Comparison of ENCODE assay signal across 1 cellular context in the genomic region with DNA sequence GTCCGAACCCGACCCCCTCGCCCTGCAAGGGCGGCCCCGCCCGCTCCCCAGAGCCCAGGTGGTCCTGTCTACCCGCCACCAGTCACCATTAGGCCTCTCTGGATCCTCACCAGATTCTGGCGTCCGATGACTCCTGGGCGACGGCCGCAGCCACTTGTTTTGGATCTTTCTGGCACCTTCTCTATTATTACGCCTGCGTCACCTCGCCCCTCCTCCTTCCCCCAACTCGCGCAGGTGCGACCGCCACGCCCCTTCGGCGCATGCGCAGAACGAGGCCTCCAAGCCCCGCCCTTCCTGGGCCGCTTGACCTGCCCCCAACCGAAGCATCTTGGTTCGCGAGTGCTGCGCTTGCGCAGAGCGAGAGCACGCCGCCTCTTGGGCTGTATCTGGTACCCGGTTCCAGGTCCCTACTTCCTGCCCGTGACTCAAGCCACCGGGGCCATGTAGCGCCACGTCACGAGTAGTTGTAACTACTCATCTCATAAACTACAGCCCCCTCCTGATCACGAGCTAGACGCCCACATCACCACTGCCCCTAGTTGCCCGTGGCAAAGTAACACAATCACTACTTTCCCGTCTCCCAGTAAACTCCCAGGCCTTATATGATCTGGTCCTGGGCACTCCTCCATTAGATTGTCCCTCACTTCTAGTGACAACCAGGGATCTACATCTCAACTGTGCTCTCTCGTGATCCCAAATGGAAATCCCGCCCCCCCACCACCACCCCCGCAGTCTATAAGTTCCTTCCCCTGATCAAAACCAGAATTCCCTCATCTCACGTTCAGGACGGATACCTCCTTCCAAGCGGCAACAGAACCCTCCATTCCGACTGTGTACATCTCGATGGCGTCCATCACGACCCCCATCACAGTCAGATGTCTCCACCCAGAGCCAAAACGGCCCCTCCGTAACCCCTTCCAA.
TF ChIP-seq lines count a peak whose summit lies in the region.

TSS of gene DEDD2 (minus strand) at position 156 of the 921 bp plus-strand sequence. CDS start 670 bp downstream, outside the sequence.

TF ChIP-seq in K562, 482 proteins besides CTCF, POLR2A, EP300 and RAD21 (continued from another document and continues in another):
- TF ChIP-seq CTCFL (IDR thresholded peaks at IDR 0.05; ENCODE audit: borderline replicate concordance, insufficient read depth, low read depth, low read length, poor library complexity, severe bottlenecking), result peak; percentile 46
- TF ChIP-seq CXXC5 (CRISPR knock-in tag; IDR thresholded peaks at IDR 0.05), result peak; percentile 74
- no peak for TF ChIP-seq CGGBP1 (CRISPR knock-in tag; IDR thresholded peaks at IDR 0.05)
- TF ChIP-seq SLC30A9 (CRISPR knock-in tag; IDR thresholded peaks at IDR 0.05), result no peak
- no peak for TF ChIP-seq ZNF707 (CRISPR knock-in tag; conservative IDR thresholded peaks at IDR 0.05)
- no peak; the same call in 1 of the 2 replicates for TF ChIP-seq TCF3 (CRISPR knock-in tag; IDR thresholded peaks at IDR 0.05)
- TF ChIP-seq E2F4 (CRISPR knock-in tag; IDR thresholded peaks at IDR 0.05; ENCODE audit: low read depth), result no peak
- TF ChIP-seq JUND (IDR thresholded peaks at IDR 0.05; ENCODE audit: borderline replicate concordance, low read depth, low read length), result peak; percentile 69
- TF ChIP-seq JUND (tag; IDR thresholded peaks at IDR 0.05; ENCODE audit: borderline replicate concordance, low read depth, low read length), result peak; percentile 30; the same call in 1 of the 3 replicates
- TF ChIP-seq SIN3A (IDR thresholded peaks at IDR 0.05; ENCODE audit: borderline replicate concordance in 2 of 2, control insufficient read depth in 1 of 2, low read depth in 2 of 2, low read length in 2 of 2), result peak in 1 of 2 experiments; percentile 61; a peak in 2 of 4 replicates
- no peak for TF ChIP-seq PHB (CRISPR knock-in tag; IDR thresholded peaks at IDR 0.05)
- TF ChIP-seq ZNF277 (CRISPR knock-in tag; IDR thresholded peaks at IDR 0.05; ENCODE audit: borderline replicate concordance), result no peak
- no peak for TF ChIP-seq POLR3A (IDR thresholded peaks at IDR 0.05; ENCODE audit: borderline replicate concordance, extremely low read depth, insufficient read depth, insufficient read length)
- TF ChIP-seq CCNT2 (IDR thresholded peaks at IDR 0.05; ENCODE audit: borderline replicate concordance, extremely low read depth, insufficient read length, low read depth, low read length), result peak; percentile 83
- TF ChIP-seq GATAD2A (IDR thresholded peaks at IDR 0.05), result no peak
- no peak for TF ChIP-seq FOXP4 (CRISPR knock-in tag; IDR thresholded peaks at IDR 0.05; ENCODE audit: borderline replicate concordance)
- no peak for TF ChIP-seq FOXP1 (CRISPR knock-in tag; IDR thresholded peaks at IDR 0.05)
- 0 out of 2 replicates have a peak, but pooled peaks have one; percentile 37 for TF ChIP-seq KLF6 (CRISPR knock-in tag; IDR thresholded peaks at IDR 0.05; ENCODE audit: borderline replicate concordance)
- peak; percentile 58 for TF ChIP-seq HMGN3 (IDR thresholded peaks at IDR 0.05; ENCODE audit: borderline replicate concordance, extremely low read depth, insufficient read length, low read depth, low read length)
- TF ChIP-seq TOE1 (IDR thresholded peaks at IDR 0.05; ENCODE audit: borderline replicate concordance), result peak; percentile 82
- TF ChIP-seq TOE1 (CRISPR knock-in tag; IDR thresholded peaks at IDR 0.05; ENCODE audit: borderline replicate concordance, low read depth), result no peak
- TF ChIP-seq POLR2AphosphoS5 (IDR thresholded peaks at IDR 0.05; ENCODE audit: control insufficient read depth, insufficient read depth, low read depth, low read length), result peak; percentile 47
- TF ChIP-seq BRCA1 (IDR thresholded peaks at IDR 0.05), result no peak
- no peak for TF ChIP-seq BRCA1 (CRISPR knock-in tag; IDR thresholded peaks at IDR 0.05)
- TF ChIP-seq RB1 (IDR thresholded peaks at IDR 0.05; ENCODE audit: low read depth), result peak; percentile 17; the same call in 1 of the 2 replicates
- TF ChIP-seq TARDBP (IDR thresholded peaks at IDR 0.05), result 0 out of 2 replicates have a peak, but pooled peaks have one; percentile 6
- TF ChIP-seq, protein P1, sequence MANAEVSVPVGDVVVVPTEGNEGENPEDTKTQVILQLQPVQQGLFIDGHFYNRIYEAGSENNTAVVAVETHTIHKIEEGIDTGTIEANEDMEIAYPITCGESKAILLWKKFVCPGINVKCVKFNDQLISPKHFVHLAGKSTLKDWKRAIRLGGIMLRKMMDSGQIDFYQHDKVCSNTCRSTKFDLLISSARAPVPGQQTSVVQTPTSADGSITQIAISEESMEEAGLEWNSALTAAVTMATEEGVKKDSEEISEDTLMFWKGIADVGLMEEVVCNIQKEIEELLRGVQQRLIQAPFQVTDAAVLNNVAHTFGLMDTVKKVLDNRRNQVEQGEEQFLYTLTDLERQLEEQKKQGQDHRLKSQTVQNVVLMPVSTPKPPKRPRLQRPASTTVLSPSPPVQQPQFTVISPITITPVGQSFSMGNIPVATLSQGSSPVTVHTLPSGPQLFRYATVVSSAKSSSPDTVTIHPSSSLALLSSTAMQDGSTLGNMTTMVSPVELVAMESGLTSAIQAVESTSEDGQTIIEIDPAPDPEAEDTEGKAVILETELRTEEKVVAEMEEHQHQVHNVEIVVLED (CRISPR knock-in tag; IDR thresholded peaks at IDR 0.05), result peak; percentile 56; the same call in 1 of the 2 replicates
- peak in 1 of 2 experiments; percentile 81; a peak in 2 of 4 replicates for TF ChIP-seq RCOR1 (IDR thresholded peaks at IDR 0.05; ENCODE audit: borderline replicate concordance in 1 of 2, low read depth in 2 of 2, low read length in 2 of 2)
- no peak for TF ChIP-seq IFI16 (CRISPR knock-in tag; IDR thresholded peaks at IDR 0.05)
- TF ChIP-seq, protein P2, sequence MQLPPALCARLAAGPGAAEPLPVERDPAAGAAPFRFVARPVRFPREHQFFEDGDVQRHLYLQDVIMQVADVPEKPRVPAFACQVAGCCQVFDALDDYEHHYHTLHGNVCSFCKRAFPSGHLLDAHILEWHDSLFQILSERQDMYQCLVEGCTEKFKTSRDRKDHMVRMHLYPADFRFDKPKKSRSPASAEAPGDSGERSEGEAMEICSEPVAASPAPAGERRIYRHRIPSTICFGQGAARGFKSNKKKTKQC (CRISPR knock-in tag; IDR thresholded peaks at IDR 0.05), result no peak
- TF ChIP-seq GABPB1 (CRISPR knock-in tag; IDR thresholded peaks at IDR 0.05), result peak; percentile 70
- TF ChIP-seq ESRRB (CRISPR knock-in tag; IDR thresholded peaks at IDR 0.05; ENCODE audit: borderline replicate concordance), result no peak
- peak; percentile 57 for TF ChIP-seq NEUROD1 (IDR thresholded peaks at IDR 0.05; ENCODE audit: borderline replicate concordance, low read depth, low read length, partially characterized antibody)
- TF ChIP-seq ZNF217 (CRISPR knock-in tag; IDR thresholded peaks at IDR 0.05), result no peak
- no peak for TF ChIP-seq MYNN (IDR thresholded peaks at IDR 0.05)
- TF ChIP-seq MYNN (CRISPR knock-in tag; IDR thresholded peaks at IDR 0.05), result no peak
- TF ChIP-seq ZNF140 (CRISPR knock-in tag; IDR thresholded peaks at IDR 0.05), result no peak
- no peak for TF ChIP-seq ELK1 (CRISPR knock-in tag; IDR thresholded peaks at IDR 0.05)
- TF ChIP-seq, protein P3, sequence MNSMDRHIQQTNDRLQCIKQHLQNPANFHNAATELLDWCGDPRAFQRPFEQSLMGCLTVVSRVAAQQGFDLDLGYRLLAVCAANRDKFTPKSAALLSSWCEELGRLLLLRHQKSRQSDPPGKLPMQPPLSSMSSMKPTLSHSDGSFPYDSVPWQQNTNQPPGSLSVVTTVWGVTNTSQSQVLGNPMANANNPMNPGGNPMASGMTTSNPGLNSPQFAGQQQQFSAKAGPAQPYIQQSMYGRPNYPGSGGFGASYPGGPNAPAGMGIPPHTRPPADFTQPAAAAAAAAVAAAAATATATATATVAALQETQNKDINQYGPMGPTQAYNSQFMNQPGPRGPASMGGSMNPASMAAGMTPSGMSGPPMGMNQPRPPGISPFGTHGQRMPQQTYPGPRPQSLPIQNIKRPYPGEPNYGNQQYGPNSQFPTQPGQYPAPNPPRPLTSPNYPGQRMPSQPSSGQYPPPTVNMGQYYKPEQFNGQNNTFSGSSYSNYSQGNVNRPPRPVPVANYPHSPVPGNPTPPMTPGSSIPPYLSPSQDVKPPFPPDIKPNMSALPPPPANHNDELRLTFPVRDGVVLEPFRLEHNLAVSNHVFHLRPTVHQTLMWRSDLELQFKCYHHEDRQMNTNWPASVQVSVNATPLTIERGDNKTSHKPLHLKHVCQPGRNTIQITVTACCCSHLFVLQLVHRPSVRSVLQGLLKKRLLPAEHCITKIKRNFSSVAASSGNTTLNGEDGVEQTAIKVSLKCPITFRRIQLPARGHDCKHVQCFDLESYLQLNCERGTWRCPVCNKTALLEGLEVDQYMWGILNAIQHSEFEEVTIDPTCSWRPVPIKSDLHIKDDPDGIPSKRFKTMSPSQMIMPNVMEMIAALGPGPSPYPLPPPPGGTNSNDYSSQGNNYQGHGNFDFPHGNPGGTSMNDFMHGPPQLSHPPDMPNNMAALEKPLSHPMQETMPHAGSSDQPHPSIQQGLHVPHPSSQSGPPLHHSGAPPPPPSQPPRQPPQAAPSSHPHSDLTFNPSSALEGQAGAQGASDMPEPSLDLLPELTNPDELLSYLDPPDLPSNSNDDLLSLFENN (IDR thresholded peaks at IDR 0.05; ENCODE audit: low read depth in 2 of 2, low read length in 2 of 2), result 0 out of 4 replicates have a peak, but pooled peaks of 1 of the 2 experiments have one; percentile 27
- TF ChIP-seq FUS (optimal IDR thresholded peaks at IDR 0.05; ENCODE audit: low read depth, low read length), result no peak
- TF ChIP-seq NR2C1 (IDR thresholded peaks at IDR 0.05), result no peak
- peak; percentile 61 for TF ChIP-seq NR2C1 (tag; IDR thresholded peaks at IDR 0.05)
